Comparison of ENCODE assay signal across 15 cellular contexts in the genomic region with DNA sequence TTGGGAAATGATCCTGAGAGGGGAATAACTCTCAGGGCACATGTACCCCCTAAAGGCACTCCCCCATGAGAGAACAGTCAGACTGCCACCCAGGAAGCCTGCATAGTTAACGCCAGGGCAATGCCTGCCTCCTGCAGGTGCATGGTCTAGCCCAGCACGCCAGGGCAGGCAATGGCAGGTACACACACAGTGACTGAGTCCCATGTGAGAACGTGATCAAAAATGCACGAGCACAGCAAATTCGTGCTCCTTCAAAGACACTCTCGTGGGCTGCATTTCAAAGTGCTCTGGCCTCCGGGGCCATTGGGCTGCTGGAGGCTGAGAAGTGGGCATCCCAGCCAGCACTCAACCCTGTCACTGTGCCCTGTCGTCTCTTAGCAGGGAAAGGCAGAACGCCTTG.
DNase-seq lines count a peak whose midpoint lies in the region; ATAC-seq and TF ChIP-seq lines count a peak whose summit lies in the region.
"Had no signal": no experiment of that assay in that cellular context is flagged by ENCODE, and none has a peak within 500 bp of the region (broad histone marks: within the 10 kb centered on the region; RNA-seq: fewer than 3 reads in every experiment).

No MANE protein-coding gene starts in this region.

- peaks cover 12% of the 10 kb centered on the region for H3K9me3 ChIP-seq in endodermal cell (ENCODE audit: control insufficient read depth, low read length)
- H3K9me3 ChIP-seq in spleen, result peaks cover 0 to 32% (median 18%) of the 10 kb centered on the region in 8 donors
- H3K9me3 ChIP-seq: BLaER1 had no signal

- TF ChIP-seq POLR2A in spleen (IDR thresholded peaks at IDR 0.05), result no peak

- H3K4me3 Mint-ChIP-seq in endodermal cell, result no peak overlapping the region
- no peak overlapping the region for H3K4me3 Mint-ChIP-seq in activated naive CD4-positive, alpha-beta T cell treated with anti-CD3 and anti-CD28 coated beads for 36 hours
- H3K4me3 Mint-ChIP-seq in activated CD8-positive, alpha-beta memory T cell treated with anti-CD3 and anti-CD28 coated beads, Interleukin-2, amount 10 ng/mL, durations not matched to agents 7 days and 5 days, result no peak overlapping the region
- H3K4me3 Mint-ChIP-seq: CD8-positive, alpha-beta memory T cell had no signal

- no peak overlapping the region for H3K9ac ChIP-seq in endodermal cell (ENCODE audit: extremely low read depth, low read length, poor library complexity, severe bottlenecking)
- H3K9ac ChIP-seq: BLaER1 had no signal

- H3K27me3 Mint-ChIP-seq in endodermal cell (ENCODE audit: insufficient read depth), result no peaks in the 10 kb centered on the region
- H3K27me3 Mint-ChIP-seq in activated naive CD4-positive, alpha-beta T cell treated with anti-CD3 and anti-CD28 coated beads for 36 hours (ENCODE audit: low read depth), result peaks cover 18% of the 10 kb centered on the region
- H3K27me3 Mint-ChIP-seq in activated CD8-positive, alpha-beta memory T cell treated with anti-CD3 and anti-CD28 coated beads, Interleukin-2, amount 10 ng/mL, durations not matched to agents 7 days and 5 days, result no peaks in the 10 kb centered on the region

- TF ChIP-seq CTCF in endodermal cell (conservative IDR thresholded peaks at IDR 0.05), result no peak
- TF ChIP-seq CTCF in spleen (IDR thresholded peaks at IDR 0.05 in 8 of 11, conservative IDR thresholded peaks at IDR 0.05 in 3 of 11), result no peak

- H3K4me3 ChIP-seq in endodermal cell (ENCODE audit: low read length), result no peak overlapping the region
- H3K4me3 ChIP-seq in spleen, result no peak overlapping the region
- H3K4me3 ChIP-seq: BLaER1, HAP-1 had no signal

- H3K36me3 ChIP-seq in endodermal cell (ENCODE audit: control insufficient read depth, insufficient read depth, low read length) (no peaks in the 10 kb centered on the region), spleen (no peaks in the 10 kb centered on the region)
- H3K36me3 ChIP-seq: BLaER1, HAP-1 had no signal

- 90 to 98% methylated on average over 6 to 9 of the region's 9 CpGs for WGBS in endodermal cell (ENCODE audit: insufficient coverage in 1 of 2, insufficient read length in 1 of 2), 2 experiments
- WGBS in spleen, 5 donors, result 79 to 87% (median 83%) methylated on average over 9 of the region's 9 CpGs

- H3K27ac Mint-ChIP-seq in endodermal cell, result no peak overlapping the region
- no peak overlapping the region for H3K27ac Mint-ChIP-seq in activated naive CD4-positive, alpha-beta T cell treated with anti-CD3 and anti-CD28 coated beads for 36 hours
- no peak overlapping the region for H3K27ac Mint-ChIP-seq in activated CD8-positive, alpha-beta memory T cell treated with anti-CD3 and anti-CD28 coated beads, Interleukin-2, amount 10 ng/mL, durations not matched to agents 7 days and 5 days
- H3K27ac Mint-ChIP-seq: CD8-positive, alpha-beta memory T cell had no signal

- intact Hi-C loops in spleen (cut with DNase I; ENCODE audit: low total_unique reads), result no loop called here
- intact Hi-C loops in activated naive CD4-positive, alpha-beta T cell treated with anti-CD3 and anti-CD28 coated beads for 36 hours (cut with micrococcal nuclease), result no loop called here

- CTCF ChIA-PET in activated naive CD4-positive, alpha-beta T cell treated with anti-CD3 and anti-CD28 coated beads for 36 hours (lab: Charles Lee), result no interaction called here
- CTCF ChIA-PET in activated CD8-positive, alpha-beta memory T cell treated with anti-CD3 and anti-CD28 coated beads, Interleukin-2, amount 10 ng/mL, durations not matched to agents 7 days and 5 days (lab: Charles Lee), result no interaction called here

- peaks cover 27% of the 10 kb centered on the region for H3K36me3 Mint-ChIP-seq in endodermal cell (ENCODE audit: low read depth)
- H3K36me3 Mint-ChIP-seq in activated naive CD4-positive, alpha-beta T cell treated with anti-CD3 and anti-CD28 coated beads for 36 hours (ENCODE audit: low read depth), result no peaks in the 10 kb centered on the region
- no peaks in the 10 kb centered on the region for H3K36me3 Mint-ChIP-seq in activated CD8-positive, alpha-beta memory T cell treated with anti-CD3 and anti-CD28 coated beads, Interleukin-2, amount 10 ng/mL, durations not matched to agents 7 days and 5 days
- H3K36me3 Mint-ChIP-seq: CD8-positive, alpha-beta memory T cell had no signal

- H3K4me1 ChIP-seq in endodermal cell (ENCODE audit: control insufficient read depth, insufficient read depth, low read length), result no peaks in the 10 kb centered on the region
- no peaks in the 10 kb centered on the region for H3K4me1 ChIP-seq in spleen
- H3K4me1 ChIP-seq: BLaER1, Caco-2, HAP-1 had no signal

- peak; percentile 30 for DNase-seq in DMS79 treated with DMSO at 0.1 percent for 48 hours (lab: John Stamatoyannopoulos, UW)
- DNase-seq in DMS79 (lab: John Stamatoyannopoulos, UW), result no peak
- peak; percentile 17 for DNase-seq in endodermal cell
- DNase-seq in left lobe of liver (ENCODE audit: low spot score), result peak; percentile 14
- peak; percentile 28 for DNase-seq in spleen
- DNase-seq in UCSD-AML1 (lab: John Stamatoyannopoulos, UW; ENCODE audit: unreplicated experiment), result no peak
- DNase-seq in activated naive CD4-positive, alpha-beta T cell treated with anti-CD3 and anti-CD28 coated beads for 36 hours, result no peak
- no peak for DNase-seq in activated CD8-positive, alpha-beta memory T cell treated with anti-CD3 and anti-CD28 coated beads, Interleukin-2, amount 10 ng/mL, durations not matched to agents 7 days and 5 days
- DNase-seq: AML-193; CD8-positive, alpha-beta memory T cell; GOT3 had no signal

- peaks cover 5% of the 10 kb centered on the region for H3K4me1 Mint-ChIP-seq in endodermal cell
- H3K4me1 Mint-ChIP-seq in activated naive CD4-positive, alpha-beta T cell treated with anti-CD3 and anti-CD28 coated beads for 36 hours (ENCODE audit: low read depth), result no peaks in the 10 kb centered on the region
- no peaks in the 10 kb centered on the region for H3K4me1 Mint-ChIP-seq in activated CD8-positive, alpha-beta memory T cell treated with anti-CD3 and anti-CD28 coated beads, Interleukin-2, amount 10 ng/mL, durations not matched to agents 7 days and 5 days
- H3K4me1 Mint-ChIP-seq: CD8-positive, alpha-beta memory T cell had no signal

- H3K9me3 Mint-ChIP-seq in endodermal cell, result peaks cover 38% of the 10 kb centered on the region
- peaks cover 6% of the 10 kb centered on the region for H3K9me3 Mint-ChIP-seq in activated naive CD4-positive, alpha-beta T cell treated with anti-CD3 and anti-CD28 coated beads for 36 hours
- peaks cover 8% of the 10 kb centered on the region for H3K9me3 Mint-ChIP-seq in activated CD8-positive, alpha-beta memory T cell treated with anti-CD3 and anti-CD28 coated beads, Interleukin-2, amount 10 ng/mL, durations not matched to agents 7 days and 5 days (ENCODE audit: low read depth)

- ATAC-seq in left lobe of liver, result no peak
- ATAC-seq in activated CD8-positive, alpha-beta memory T cell treated with anti-CD3 and anti-CD28 coated beads, Interleukin-2, amount 10 ng/mL, durations not matched to agents 7 days and 5 days, result no peak

- H3K27me3 ChIP-seq in endodermal cell (ENCODE audit: control insufficient read depth, insufficient read depth, low read length, poor library complexity, severe bottlenecking) (no peaks in the 10 kb centered on the region), spleen (replicated peaks in 1 of 7) (peaks cover 0 to 33% (median 0%) of the 10 kb centered on the region in 7 donors)
- H3K27me3 ChIP-seq: BLaER1 had no signal

- no peak overlapping the region for H3K27ac ChIP-seq in endodermal cell (ENCODE audit: low read depth, low read length)
- no peak overlapping the region for H3K27ac ChIP-seq in spleen
- H3K27ac ChIP-seq: 22Rv1, BLaER1 had no signal

Comparison
In these comparisons a context has a peak if more than half of its experiments do, and no peak if none do; other contexts are left out.
1. DNase-seq: peak in DMS79 treated with DMSO at 0.1 percent for 48 hours (single experiment), endodermal cell (single experiment), left lobe of liver (single experiment) and spleen (single experiment); none in DMS79 (single experiment), UCSD-AML1 (single experiment), activated naive CD4-positive, alpha-beta T cell treated with anti-CD3 and anti-CD28 coated beads for 36 hours (single experiment) and activated CD8-positive, alpha-beta memory T cell treated with anti-CD3 and anti-CD28 coated beads, Interleukin-2, amount 10 ng/mL, durations not matched to agents 7 days and 5 days (single experiment).